Comparison of ENCODE assay signal across 17 cellular contexts in the genomic region with DNA sequence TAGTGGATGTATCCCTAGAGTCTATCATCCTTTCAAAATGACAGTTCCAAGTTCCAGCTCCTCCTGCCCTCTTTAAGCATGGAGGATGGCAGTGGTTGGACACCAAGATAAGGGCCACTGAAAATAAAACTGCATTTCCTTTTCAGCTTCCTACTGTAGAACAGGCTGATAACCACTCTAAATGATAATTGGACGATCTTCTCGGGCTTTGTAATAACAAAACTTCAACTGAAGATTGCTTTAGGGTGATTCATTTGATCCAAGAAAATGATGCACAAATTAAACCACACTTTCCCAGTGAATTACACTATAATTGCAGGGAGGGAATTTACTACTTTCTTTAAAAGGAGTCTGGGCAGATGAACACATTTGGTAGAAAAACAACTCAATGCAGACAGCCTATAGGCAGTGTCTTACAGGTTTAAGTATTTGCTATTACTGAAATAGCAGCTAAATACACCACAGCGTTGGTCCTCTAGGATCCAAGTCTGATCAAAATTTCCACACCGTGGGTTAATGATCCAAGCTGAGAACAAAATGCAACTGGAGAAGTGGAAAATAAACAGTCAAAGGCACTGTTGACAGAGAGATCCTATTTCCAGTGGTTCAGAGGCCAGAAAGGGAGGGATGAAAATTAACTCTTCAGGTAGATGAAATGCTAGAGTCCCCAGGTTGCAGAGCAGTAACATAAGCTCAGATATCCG. TPM values are rescaled to one million over a fixed set of nuclear protein-coding genes. Genes with fewer than 3 reads are reported as not detected.
A peak's percentile ranks its signal among the peaks of the same experiment; 100 is the strongest.
DNase-seq lines count a peak whose midpoint lies in the region; ATAC-seq and TF ChIP-seq lines count a peak whose summit lies in the region.
"Had no signal": no experiment of that assay in that cellular context is flagged by ENCODE, and none has a peak within 500 bp of the region (broad histone marks: within the 10 kb centered on the region; RNA-seq: fewer than 3 reads in every experiment).

No MANE protein-coding gene starts in this region.

- H3K4me3 ChIP-seq in BLaER1, result no peak overlapping the region
- H3K4me3 ChIP-seq: lung, suprapubic skin had no signal

- no peaks in the 10 kb centered on the region for H3K9me3 ChIP-seq in BLaER1
- H3K9me3 ChIP-seq: suprapubic skin had no signal

- peaks cover 5% of the 10 kb centered on the region for H3K4me1 Mint-ChIP-seq in HFFc6 (ENCODE audit: low read depth)

- H3K27me3 Mint-ChIP-seq in HFFc6 (ENCODE audit: insufficient read depth), result peaks cover 4% of the 10 kb centered on the region

- H3K36me3 Mint-ChIP-seq in HFFc6 (ENCODE audit: low read depth), result no peaks in the 10 kb centered on the region
- H3K36me3 Mint-ChIP-seq: activated naive CD4-positive, alpha-beta T cell treated with anti-CD3 and anti-CD28 coated beads, Interleukin-2, amount 50 U/mL, for 72 hours had no signal

- H3K4me1 ChIP-seq in BLaER1, result peaks cover 15% of the 10 kb centered on the region
- H3K4me1 ChIP-seq: suprapubic skin had no signal

- H3K4me3 Mint-ChIP-seq in HFFc6, result no peak overlapping the region
- H3K4me3 Mint-ChIP-seq: nephron had no signal

- no peaks in the 10 kb centered on the region for H4K20me1 ChIP-seq in BLaER1

- H3K27ac ChIP-seq in BLaER1 (no peak overlapping the region), VCaP (peak overlapping the region; percentile 66)
- H3K27ac ChIP-seq: HL-60, KMS-11, suprapubic skin had no signal

- DNase-seq in NCI-H128 (lab: John Stamatoyannopoulos, UW; ENCODE audit: unreplicated experiment) (peak; percentile 87), NCI-H2196 treated with DMSO at 0.1 percent for 48 hours (lab: John Stamatoyannopoulos, UW; ENCODE audit: unreplicated experiment) (peak; percentile 56), HT-29 (ENCODE audit: low spot score) (no peak), inferior parietal cortex (ENCODE audit: extremely low spot score) (no peak), HFFc6 (no peak)
- DNase-seq: ACHN; activated CD4-positive, CD25-positive, alpha-beta regulatory T cell treated with anti-CD3 and anti-CD28 coated beads, Interleukin-2, amount 50 U/mL, for 72 hours; effector CD4-positive, alpha-beta T cell had no signal

- no peaks in the 10 kb centered on the region for H3K36me3 ChIP-seq in BLaER1
- H3K36me3 ChIP-seq: suprapubic skin had no signal

- no peak for TF ChIP-seq CTCF in VCaP (conservative IDR thresholded peaks at IDR 0.05)
- no peak for TF ChIP-seq CTCF in HFFc6 (IDR thresholded peaks at IDR 0.05)

- peak overlapping the region; percentile 26; the same call in 1 of the 2 replicates for H3K4me2 ChIP-seq in BLaER1
- H3K4me2 ChIP-seq: KMS-11 had no signal

- H3K9me3 Mint-ChIP-seq in HFFc6, result no peaks in the 10 kb centered on the region
- H3K9me3 Mint-ChIP-seq: activated naive CD4-positive, alpha-beta T cell treated with anti-CD3 and anti-CD28 coated beads, Interleukin-2, amount 50 U/mL, for 72 hours; nephron had no signal

- H3K27ac Mint-ChIP-seq in HFFc6, result no peak overlapping the region
- H3K27ac Mint-ChIP-seq: nephron had no signal

- no peak for ATAC-seq in HG02852 (IDR thresholded peaks at IDR 0.05; ENCODE audit: unreplicated experiment)
- ATAC-seq: activated naive CD4-positive, alpha-beta T cell treated with anti-CD3 and anti-CD28 coated beads, Interleukin-2, amount 50 U/mL, for 72 hours had no signal

- H3K9ac ChIP-seq in BLaER1, result no peak overlapping the region
- H3K9ac ChIP-seq: KMS-11 had no signal

- H3K27me3 ChIP-seq in BLaER1, result no peaks in the 10 kb centered on the region
- H3K27me3 ChIP-seq: suprapubic skin had no signal

RNA-seq across cellular contexts. Expression of gene CRACR2A, which starts 42.3 kb away (rescaled TPM):
- 31.3 and 31.4 TPM in 2 replicates for total RNA-seq in HT-29 (2014; rRNA removed; shearing (Covaris generic))
- total RNA-seq in HFFc6 (2021; fragmentation: NEBNext Ultra II Directional; extraction: Animal tissue kit (Norgen Biotek cat#: 25700)), result under 1 TPM; 0.13 to 0.37 (median 0.18) TPM

Comparison
In these comparisons a context has a peak if more than half of its experiments do, and no peak if none do; other contexts are left out.
1. DNase-seq: peak in NCI-H128 (single experiment) and NCI-H2196 treated with DMSO at 0.1 percent for 48 hours (single experiment); none in HT-29 (single experiment), inferior parietal cortex (single experiment) and HFFc6 (single experiment).
2. RNA of gene CRACR2A, which starts 42.3 kb away (total RNA-seq): 31.3 to 31.4 TPM in HT-29; 0.13 to 0.37 TPM in HFFc6; every median in the first group is over 10 times any median in the second.